In the genomic region with DNA sequence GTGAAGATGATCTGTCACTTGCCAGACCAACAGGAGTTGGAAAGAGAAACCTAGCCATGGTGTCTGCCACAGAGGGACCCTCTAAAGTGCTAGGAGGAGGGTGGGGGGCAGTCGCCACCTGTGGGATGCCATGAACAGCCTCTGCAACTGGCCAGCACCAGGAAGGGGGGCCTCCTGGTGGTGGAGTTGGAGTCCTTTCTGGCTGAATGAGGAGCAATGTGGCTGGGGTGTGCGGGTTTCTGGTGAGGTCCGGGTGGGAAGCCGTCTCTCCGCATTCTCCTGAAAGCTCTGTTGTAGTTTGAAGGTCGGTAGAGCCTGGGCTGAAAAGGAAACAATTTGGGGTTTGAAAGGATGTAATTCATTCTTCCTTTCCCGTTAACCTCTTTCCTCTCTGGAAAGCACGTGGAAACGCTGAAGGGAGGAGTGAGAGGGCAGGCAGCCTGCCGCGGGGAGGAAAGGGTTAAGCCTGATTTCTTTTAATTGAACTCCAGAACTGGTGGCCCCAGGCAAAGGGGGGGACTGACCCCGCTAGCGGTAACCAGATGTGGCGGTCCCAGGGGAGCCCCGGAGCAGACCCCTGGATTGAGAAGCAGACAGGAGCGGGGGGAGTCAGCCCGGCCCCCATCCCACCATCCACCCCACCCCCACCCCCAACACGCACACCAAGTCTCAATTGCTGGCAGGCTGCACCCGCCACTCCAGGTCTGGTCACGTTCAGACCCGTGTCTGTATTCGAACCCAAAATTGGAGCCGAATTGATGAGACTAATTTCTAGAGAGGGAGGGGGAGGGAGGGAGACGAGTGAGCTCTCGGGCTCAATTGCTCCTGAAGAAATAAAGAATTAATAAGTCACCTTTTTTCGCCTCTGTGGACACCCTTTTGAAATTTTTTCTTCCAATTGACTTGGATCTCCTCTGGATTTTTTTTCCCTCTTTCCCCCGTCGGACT, we compare ENCODE assay signal across 8 cellular contexts. TPM values are rescaled to one million over a fixed set of nuclear protein-coding genes. Genes with fewer than 3 reads are reported as not detected.
DNase-seq lines count a peak whose midpoint lies in the region; ATAC-seq lines count a peak whose summit lies in the region.

No MANE protein-coding gene starts in this region.

- peaks cover 0 to 17% (median 0%) of the 10 kb centered on the region in 5 donors for H3K36me3 Mint-ChIP-seq in naive thymus-derived CD4-positive, alpha-beta T cell

- H3K4me3 ChIP-seq in BLaER1, result peak overlapping the region; percentile 97
- peak overlapping the region; percentile 59 for H3K4me3 ChIP-seq in HUES64 (ENCODE audit: low read length)
- peak overlapping the region; percentile 82 for H3K4me3 ChIP-seq in naive thymus-derived CD4-positive, alpha-beta T cell (ENCODE audit: low read length)

- H3K4me3 Mint-ChIP-seq in naive thymus-derived CD4-positive, alpha-beta T cell, result peak overlapping the region; percentile 75 to 98 (median 93)

- WGBS in HUES64, result under 1% methylated on average over 26 of the region's 28 CpGs

- ATAC-seq in naive thymus-derived CD4-positive, alpha-beta T cell, result no peak

- H3K9ac ChIP-seq in BLaER1 (peak overlapping the region; percentile 99), HUES64 (ENCODE audit: low read depth, low read length) (no peak overlapping the region)

- peaks cover 56% of the 10 kb centered on the region for H3K4me1 ChIP-seq in BLaER1
- H3K4me1 ChIP-seq in HUES64 (ENCODE audit: insufficient read depth, low read length), result peaks cover 22% of the 10 kb centered on the region
- H3K4me1 ChIP-seq in naive thymus-derived CD4-positive, alpha-beta T cell (ENCODE audit: control insufficient read depth in 2 of 2, insufficient read depth in 2 of 2, low read length in 2 of 2), result peaks cover 15 to 24% of the 10 kb centered on the region in 2 donors

- peak overlapping the region; percentile 94 for H3K4me2 ChIP-seq in BLaER1

- peaks cover 4 to 44% (median 5%) of the 10 kb centered on the region in 5 donors for H3K27me3 Mint-ChIP-seq in naive thymus-derived CD4-positive, alpha-beta T cell

- DNase-seq in dermis blood vessel endothelial cell (peak; percentile 77), NOMO-1 (lab: John Stamatoyannopoulos, UW; ENCODE audit: unreplicated experiment in 2 of 2) (no peak), NCI-H2171 treated with DMSO at 0.1 percent for 48 hours (lab: John Stamatoyannopoulos, UW) (no peak), EL (no peak), GF-D8 (lab: John Stamatoyannopoulos, UW) (no peak)
- no peak for DNase-seq in naive thymus-derived CD4-positive, alpha-beta T cell

- H3K27ac ChIP-seq in BLaER1 (peak overlapping the region; percentile 100), HUES64 (ENCODE audit: low read depth, low read length) (no peak overlapping the region)
- no peak overlapping the region for H3K27ac ChIP-seq in naive thymus-derived CD4-positive, alpha-beta T cell (ENCODE audit: low read depth, low read length)

- H3K4me1 Mint-ChIP-seq in naive thymus-derived CD4-positive, alpha-beta T cell, result peaks cover 26 to 51% (median 41%) of the 10 kb centered on the region in 7 donors

- intact Hi-C loops in naive thymus-derived CD4-positive, alpha-beta T cell (cut with micrococcal nuclease), result loop anchor here (5.0 kb wide), 4 partner anchors 60 to 655 kb away; no protein-coding TSS in a partner anchor

- CTCF ChIA-PET in naive thymus-derived CD4-positive, alpha-beta T cell (lab: Charles Lee), result interaction anchor here (0.5 kb wide), 1 partner anchor 46 kb away, joined by 3 read pairs; no protein-coding TSS in a partner anchor

- POLR2A ChIA-PET in naive thymus-derived CD4-positive, alpha-beta T cell (lab: Charles Lee), result interaction anchor here (1.1 to 1.6 kb wide), 2 partner anchors 10 to 31 kb away, joined by 4 to 5 read pairs; no protein-coding TSS in a partner anchor

- H3K27ac Mint-ChIP-seq in naive thymus-derived CD4-positive, alpha-beta T cell, result peak overlapping the region; percentile 46 to 98 (median 75)

- H3K9me3 ChIP-seq in BLaER1, result no peaks in the 10 kb centered on the region
- no peaks in the 10 kb centered on the region for H3K9me3 ChIP-seq in HUES64 (ENCODE audit: insufficient read depth, low read depth, low read length)
- H3K9me3 ChIP-seq in naive thymus-derived CD4-positive, alpha-beta T cell (ENCODE audit: control insufficient read depth in 2 of 3, low read length in 3 of 3), result no peaks in the 10 kb centered on the region

- H3K36me3 ChIP-seq in BLaER1, result peaks cover 20% of the 10 kb centered on the region
- no peaks in the 10 kb centered on the region for H3K36me3 ChIP-seq in HUES64 (ENCODE audit: insufficient read depth, low read length)
- peaks cover 0 to 11% (median 0%) of the 10 kb centered on the region in 3 experiments for H3K36me3 ChIP-seq in naive thymus-derived CD4-positive, alpha-beta T cell (ENCODE audit: control insufficient read depth in 2 of 3, insufficient read depth in 3 of 3, low read length in 3 of 3)

- peaks cover 0 to 12% (median 0%) of the 10 kb centered on the region in 11 donors for H3K9me3 Mint-ChIP-seq in naive thymus-derived CD4-positive, alpha-beta T cell

- peaks cover 31% of the 10 kb centered on the region for H4K20me1 ChIP-seq in BLaER1

- peaks cover 21% of the 10 kb centered on the region for H3K27me3 ChIP-seq in BLaER1
- peaks cover 100% of the 10 kb centered on the region for H3K27me3 ChIP-seq in HUES64 (ENCODE audit: insufficient read depth, low read length)
- peaks cover 0 to 4% of the 10 kb centered on the region in 2 donors for H3K27me3 ChIP-seq in naive thymus-derived CD4-positive, alpha-beta T cell (ENCODE audit: control insufficient read depth in 2 of 2, insufficient read depth in 2 of 2, low read length in 2 of 2)

RNA-seq across cellular contexts. Expression of a gene that starts 1.8 kb away (rescaled TPM):
- polyA plus RNA-seq in HUES64 (2013, experiment 1 of 2), result 1.1 TPM
- 1.8 TPM for polyA plus RNA-seq in HUES64 (2013, experiment 2 of 2)
- total RNA-seq in dermis blood vessel endothelial cell, result 210 and 251 TPM in 2 replicates
- total RNA-seq in naive thymus-derived CD4-positive, alpha-beta T cell, result 100 to 1,000 TPM in 1 of 5 experiments, 10 to 100 TPM in 4; 80.8 to 108 (median 89.3) TPM
- polyA plus RNA-seq in naive thymus-derived CD4-positive, alpha-beta T cell, result 10 to 100 TPM; 52.1 to 53.8 TPM
